ENCODE assay signal across 8 cellular contexts in genomic region chr14:104690861-104691455, GRCh38. TPM values are rescaled to one million over a fixed set of nuclear protein-coding genes. Genes with fewer than 3 reads are reported as not detected.
DNase-seq lines count a peak whose midpoint lies in the region; ATAC-seq and TF ChIP-seq lines count a peak whose summit lies in the region.

No MANE protein-coding gene starts in this region.

- H3K36me3 ChIP-seq in kidney epithelial cell (ENCODE audit: control insufficient read depth, insufficient read depth, low read length) (no peaks in the 10 kb centered on the region), thymus (ENCODE audit: control insufficient read depth, insufficient read depth) (no peaks in the 10 kb centered on the region), body of pancreas (replicated peaks in 1 of 2; ENCODE audit: insufficient read depth in 1 of 2, low read depth in 2 of 2) (no peaks in the 10 kb centered on the region)

- H3K27me3 ChIP-seq in kidney epithelial cell (ENCODE audit: control insufficient read depth, insufficient read depth, low read length), result no peaks in the 10 kb centered on the region
- no peaks in the 10 kb centered on the region for H3K27me3 ChIP-seq in thymus (ENCODE audit: control insufficient read depth, insufficient read depth)
- H3K27me3 ChIP-seq in body of pancreas, result no peaks in the 10 kb centered on the region

- no peak for TF ChIP-seq POLR2A in body of pancreas (IDR thresholded peaks at IDR 0.05)

- peaks cover 44% of the 10 kb centered on the region for H3K4me1 ChIP-seq in thymus (ENCODE audit: control insufficient read depth, insufficient read depth, low read length)
- H3K4me1 ChIP-seq in body of pancreas, result peaks cover 43% of the 10 kb centered on the region

- intact Hi-C loops in body of pancreas (cut with DNase I), result no loop called here

- peak overlapping the region; percentile 8 for H3K27ac ChIP-seq in thymus (ENCODE audit: low read depth)
- no peak overlapping the region for H3K27ac ChIP-seq in body of pancreas

- peak overlapping the region; percentile 84 for H3K27ac Mint-ChIP-seq in activated T-cell treated with anti-CD3 and anti-CD28 coated beads, Interleukin-2, amount 50 U/mL, for 24 hours
- peak overlapping the region; percentile 70 for H3K27ac Mint-ChIP-seq in activated naive CD8-positive, alpha-beta T cell treated with anti-CD3 and anti-CD28 coated beads, Interleukin-2, amount 10 ng/mL, durations not matched to agents 7 days and 5 days

- TF ChIP-seq CTCF in kidney epithelial cell (IDR thresholded peaks at IDR 0.05; ENCODE audit: insufficient read depth, low read length, poor library complexity, severe bottlenecking) (no peak), body of pancreas (IDR thresholded peaks at IDR 0.05) (no peak)

- H3K4me3 ChIP-seq in kidney epithelial cell (ENCODE audit: low read depth, low read length) (peak overlapping the region; percentile 86), thymus (ENCODE audit: low read length) (no peak overlapping the region), body of pancreas (no peak overlapping the region)

- no peaks in the 10 kb centered on the region for H3K9me3 Mint-ChIP-seq in activated T-cell treated with anti-CD3 and anti-CD28 coated beads, Interleukin-2, amount 50 U/mL, for 24 hours
- H3K9me3 Mint-ChIP-seq in activated naive CD8-positive, alpha-beta T cell treated with anti-CD3 and anti-CD28 coated beads, Interleukin-2, amount 10 ng/mL, durations not matched to agents 7 days and 5 days, result no peaks in the 10 kb centered on the region

- POLR2A ChIA-PET in activated naive CD8-positive, alpha-beta T cell treated with anti-CD3 and anti-CD28 coated beads, Interleukin-2, amount 10 ng/mL, durations not matched to agents 7 days and 5 days (lab: Charles Lee), result interaction anchor here (1.1 to 6.5 kb wide), 3 partner anchors 12 to 62 kb away, joined by 3 to 52 read pairs (median 3); partner anchors contain the start of gene SIVA1

- H3K9me3 ChIP-seq in thymus (ENCODE audit: control insufficient read depth), result no peaks in the 10 kb centered on the region
- H3K9me3 ChIP-seq in body of pancreas, result no peaks in the 10 kb centered on the region

- ATAC-seq in activated naive CD8-positive, alpha-beta T cell treated with anti-CD3 and anti-CD28 coated beads, Interleukin-2, amount 10 ng/mL, durations not matched to agents 7 days and 5 days (ENCODE audit: low read depth), result no peak
- no peak for ATAC-seq in GM21825 (IDR thresholded peaks at IDR 0.05; ENCODE audit: unreplicated experiment)
- ATAC-seq in body of pancreas, result no peak

- WGBS in thymus, result 87% methylated on average over 16 of the region's 16 CpGs
- WGBS in body of pancreas, 2 donors, result 81 to 87% methylated on average over 14 to 16 of the region's 16 CpGs

- no peaks in the 10 kb centered on the region for H3K27me3 Mint-ChIP-seq in activated T-cell treated with anti-CD3 and anti-CD28 coated beads, Interleukin-2, amount 50 U/mL, for 24 hours
- no peaks in the 10 kb centered on the region for H3K27me3 Mint-ChIP-seq in activated naive CD8-positive, alpha-beta T cell treated with anti-CD3 and anti-CD28 coated beads, Interleukin-2, amount 10 ng/mL, durations not matched to agents 7 days and 5 days

- H3K36me3 Mint-ChIP-seq in activated T-cell treated with anti-CD3 and anti-CD28 coated beads, Interleukin-2, amount 50 U/mL, for 24 hours (ENCODE audit: low read depth), result peaks cover 27% of the 10 kb centered on the region
- peaks cover 2% of the 10 kb centered on the region for H3K36me3 Mint-ChIP-seq in activated naive CD8-positive, alpha-beta T cell treated with anti-CD3 and anti-CD28 coated beads, Interleukin-2, amount 10 ng/mL, durations not matched to agents 7 days and 5 days

- H3K4me3 Mint-ChIP-seq in activated T-cell treated with anti-CD3 and anti-CD28 coated beads, Interleukin-2, amount 50 U/mL, for 24 hours, result peak overlapping the region; percentile 81
- H3K4me3 Mint-ChIP-seq in activated naive CD8-positive, alpha-beta T cell treated with anti-CD3 and anti-CD28 coated beads, Interleukin-2, amount 10 ng/mL, durations not matched to agents 7 days and 5 days, result peak overlapping the region; percentile 80

- peaks cover 65% of the 10 kb centered on the region for H3K4me1 Mint-ChIP-seq in activated T-cell treated with anti-CD3 and anti-CD28 coated beads, Interleukin-2, amount 50 U/mL, for 24 hours (ENCODE audit: low read depth)
- peaks cover 40% of the 10 kb centered on the region for H3K4me1 Mint-ChIP-seq in activated naive CD8-positive, alpha-beta T cell treated with anti-CD3 and anti-CD28 coated beads, Interleukin-2, amount 10 ng/mL, durations not matched to agents 7 days and 5 days

- peak; percentile 35 for DNase-seq in activated T-cell treated with anti-CD3 and anti-CD28 coated beads, Interleukin-2, amount 50 U/mL, for 24 hours
- DNase-seq in activated T-cell treated with anti-CD3 and anti-CD28 coated beads, Interleukin-2, amount 50 U/mL, for 48 hours, result no peak
- no peak for DNase-seq in activated naive CD8-positive, alpha-beta T cell treated with anti-CD3 and anti-CD28 coated beads, Interleukin-2, amount 10 ng/mL, durations not matched to agents 7 days and 5 days
- DNase-seq in kidney epithelial cell (ENCODE audit: low read depth), result no peak
- DNase-seq in NCI-H69 (lab: John Stamatoyannopoulos, UW), result no peak
- DNase-seq in body of pancreas, result no peak

RNA-seq across cellular contexts. Expression of gene INF2, which starts 1.5 kb away (rescaled TPM):
- 100 to 1,000 TPM; 107 to 110 TPM for total RNA-seq in activated naive CD8-positive, alpha-beta T cell treated with anti-CD3 and anti-CD28 coated beads, Interleukin-2, amount 10 ng/mL, durations not matched to agents 7 days and 5 days
- total RNA-seq in kidney epithelial cell (109 and 131 TPM in 2 replicates), body of pancreas (10 to 100 TPM; 46.2 to 90.3 TPM)
- polyA plus RNA-seq in thymus, result 57.9 TPM

RNA-seq across cellular contexts. Expression of gene ADSS1, which starts 33.1 kb away (rescaled TPM):
- total RNA-seq in activated naive CD8-positive, alpha-beta T cell treated with anti-CD3 and anti-CD28 coated beads, Interleukin-2, amount 10 ng/mL, durations not matched to agents 7 days and 5 days, result 1 to 10 TPM; 2.4 to 2.8 TPM
- 3.4 and 10.3 TPM in 2 replicates for total RNA-seq in kidney epithelial cell
- 4.0 TPM for polyA plus RNA-seq in thymus
- total RNA-seq in body of pancreas, result 1 to 10 TPM; 4.0 to 4.7 TPM
